In genomic region chr5:76403963-76404693, GRCh38 we compare ENCODE assay signal across 8 cellular contexts. TPM values are rescaled to one million over a fixed set of nuclear protein-coding genes. Genes with fewer than 3 reads are reported as not detected.
A peak's percentile ranks its signal among the peaks of the same experiment; 100 is the strongest.
DNase-seq lines count a peak whose midpoint lies in the region; ATAC-seq and TF ChIP-seq lines count a peak whose summit lies in the region.

No MANE protein-coding gene starts in this region.

- ATAC-seq in activated naive CD8-positive, alpha-beta T cell treated with anti-CD3 and anti-CD28 coated beads, Interleukin-2, amount 10 ng/mL, durations not matched to agents 7 days and 5 days (ENCODE audit: low read depth), result peak; percentile 31
- peak; percentile 4 for ATAC-seq in left lung

- H3K9me3 ChIP-seq in ES-I3 (ENCODE audit: control insufficient read depth, insufficient read depth, low read length) (no peaks in the 10 kb centered on the region), left lung (no peaks in the 10 kb centered on the region)

- H3K9ac ChIP-seq in ES-I3 (ENCODE audit: low read depth, low read length), result peak overlapping the region; percentile 92; the same call in 1 of the 2 replicates

- peaks cover 50% of the 10 kb centered on the region for H3K4me1 Mint-ChIP-seq in activated naive CD8-positive, alpha-beta T cell treated with anti-CD3 and anti-CD28 coated beads, Interleukin-2, amount 10 ng/mL, durations not matched to agents 7 days and 5 days

- H3K4me3 Mint-ChIP-seq in activated naive CD8-positive, alpha-beta T cell treated with anti-CD3 and anti-CD28 coated beads, Interleukin-2, amount 10 ng/mL, durations not matched to agents 7 days and 5 days, result peak overlapping the region; percentile 97

- H3K9me3 Mint-ChIP-seq in activated naive CD8-positive, alpha-beta T cell treated with anti-CD3 and anti-CD28 coated beads, Interleukin-2, amount 10 ng/mL, durations not matched to agents 7 days and 5 days, result no peaks in the 10 kb centered on the region

- peak overlapping the region; percentile 56 to 67 for H3K4me3 ChIP-seq in left lung

- peaks cover 14% of the 10 kb centered on the region for H3K4me1 ChIP-seq in ES-I3 (ENCODE audit: insufficient read depth, low read length)
- peaks cover 4 to 62% of the 10 kb centered on the region in 2 donors for H3K4me1 ChIP-seq in left lung

- peaks cover 9% of the 10 kb centered on the region for H3K27me3 Mint-ChIP-seq in activated naive CD8-positive, alpha-beta T cell treated with anti-CD3 and anti-CD28 coated beads, Interleukin-2, amount 10 ng/mL, durations not matched to agents 7 days and 5 days

- intact Hi-C loops in left lung (cut with DNase I), result no loop called here

- CTCF ChIA-PET in HEK293T (lab: Yijun Ruan, JAX), result interaction anchor here (0.6 to 5.4 kb wide), 16 partner anchors 8 to 336 kb away, joined by 3 to 20 read pairs (median 4); no protein-coding TSS in a partner anchor

- H3K27ac Mint-ChIP-seq in activated naive CD8-positive, alpha-beta T cell treated with anti-CD3 and anti-CD28 coated beads, Interleukin-2, amount 10 ng/mL, durations not matched to agents 7 days and 5 days, result peak overlapping the region; percentile 99

- no peak for TF ChIP-seq CTCF in left lung (IDR thresholded peaks at IDR 0.05)

- H3K36me3 ChIP-seq in ES-I3 (ENCODE audit: insufficient read depth, low read length), result no peaks in the 10 kb centered on the region
- no peaks in the 10 kb centered on the region for H3K36me3 ChIP-seq in left lung

- peak overlapping the region; percentile 83 to 89 for H3K27ac ChIP-seq in left lung
- H3K27ac ChIP-seq in caudate nucleus (ENCODE audit: low read depth, low read length), result no peak overlapping the region

- H3K27me3 ChIP-seq in left lung, result peaks cover 0 to 22% of the 10 kb centered on the region in 2 donors

- POLR2A ChIA-PET in HEK293T (lab: Yijun Ruan, JAX), result interaction anchor here (0.9 to 2.0 kb wide), 4 partner anchors 10 to 179 kb away, joined by 3 to 10 read pairs (median 6); no protein-coding TSS in a partner anchor
- POLR2A ChIA-PET in activated naive CD8-positive, alpha-beta T cell treated with anti-CD3 and anti-CD28 coated beads, Interleukin-2, amount 10 ng/mL, durations not matched to agents 7 days and 5 days (lab: Charles Lee), result interaction anchor here (0.5 to 4.8 kb wide), 21 partner anchors 12 to 365 kb away, joined by 3 to 88 read pairs (median 5); no protein-coding TSS in a partner anchor

- peak; percentile 45 for DNase-seq in HEK293T (ENCODE audit: extremely low spot score)
- peak; percentile 59 for DNase-seq in SW480 (ENCODE audit: low spot score)
- peak; percentile 77 for DNase-seq in activated naive CD8-positive, alpha-beta T cell treated with anti-CD3 and anti-CD28 coated beads, Interleukin-2, amount 10 ng/mL, durations not matched to agents 7 days and 5 days
- DNase-seq in left lung, result peak; percentile 50 to 86
- DNase-seq in stimulated activated CD4-positive, alpha-beta T cell treated with anti-CD3 and anti-CD28 coated beads, TNF-alpha, amount 100 ng/mL, for 1 hour (ENCODE audit: low read depth in 3 of 3, low spot score in 1 of 3), result peak; percentile 32 to 51 (median 36)
- no peak for DNase-seq in caudate nucleus (lab: John Stamatoyannopoulos, UW)
- DNase-seq in dermis blood vessel endothelial cell, result no peak

- H3K36me3 Mint-ChIP-seq in activated naive CD8-positive, alpha-beta T cell treated with anti-CD3 and anti-CD28 coated beads, Interleukin-2, amount 10 ng/mL, durations not matched to agents 7 days and 5 days, result peaks cover 9% of the 10 kb centered on the region

TF ChIP-seq in HEK293T, 16 proteins besides CTCF, POLR2A, EP300 and RAD21:
- TF ChIP-seq L3MBTL2 (conservative IDR thresholded peaks at IDR 0.05) (peak; percentile 80), SP1 (IDR thresholded peaks at IDR 0.05) (no peak)
TF ChIP-seq in HEK293T: peak in this region for 1.

RNA-seq across cellular contexts. Expression of gene IQGAP2, which starts 1.0 kb away (rescaled TPM):
- total RNA-seq in activated naive CD8-positive, alpha-beta T cell treated with anti-CD3 and anti-CD28 coated beads, Interleukin-2, amount 10 ng/mL, durations not matched to agents 7 days and 5 days, result 10 to 100 TPM; 62.7 to 74.9 TPM
- total RNA-seq in left lung (10 to 100 TPM; 25.5 to 29.1 TPM), dermis blood vessel endothelial cell (2.4 and 2.7 TPM in 2 replicates)

Comparison
In these comparisons a context has a peak if more than half of its experiments do, and no peak if none do; other contexts are left out.
1. DNase-seq: peak in HEK293T (single experiment), SW480 (single experiment), activated naive CD8-positive, alpha-beta T cell treated with anti-CD3 and anti-CD28 coated beads, Interleukin-2, amount 10 ng/mL, durations not matched to agents 7 days and 5 days (single experiment), left lung (2 of 2) and stimulated activated CD4-positive, alpha-beta T cell treated with anti-CD3 and anti-CD28 coated beads, TNF-alpha, amount 100 ng/mL, for 1 hour (3 of 3); none in caudate nucleus (0 of 61) and dermis blood vessel endothelial cell (single experiment).